ENCODE assay signal across 16 cellular contexts in genomic region chr7:107014381-107015023, GRCh38. TPM values are rescaled to one million over a fixed set of nuclear protein-coding genes. Genes with fewer than 3 reads are reported as not detected.
A peak's percentile ranks its signal among the peaks of the same experiment; 100 is the strongest.
DNase-seq lines count a peak whose midpoint lies in the region; ATAC-seq and TF ChIP-seq lines count a peak whose summit lies in the region.
"Had no signal": no experiment of that assay in that cellular context is flagged by ENCODE, and none has a peak within 500 bp of the region (broad histone marks: within the 10 kb centered on the region; RNA-seq: fewer than 3 reads in every experiment).

No MANE protein-coding gene starts in this region.

- no peaks in the 10 kb centered on the region for H3K36me3 ChIP-seq in adipocyte (ENCODE audit: control insufficient read depth, insufficient read depth, low read length, severe bottlenecking)
- H3K36me3 ChIP-seq: BLaER1 had no signal

- intact Hi-C loops in left cardiac atrium (cut with DNase I), result no loop called here

- H3K4me1 ChIP-seq in adipocyte (ENCODE audit: control insufficient read depth, insufficient read depth, low read length), result peaks cover 10% of the 10 kb centered on the region
- H3K4me1 ChIP-seq: BLaER1 had no signal

- H3K9me3 ChIP-seq in adipocyte (ENCODE audit: control insufficient read depth, low read length), result no peaks in the 10 kb centered on the region
- H3K9me3 ChIP-seq: BLaER1 had no signal

- TF ChIP-seq CTCF in AG10803 (conservative IDR thresholded peaks at IDR 0.05; ENCODE audit: low read length), result no peak

- H3K27me3 ChIP-seq in adipocyte (replicated peaks; ENCODE audit: control insufficient read depth, insufficient read depth, low read length), result no peaks in the 10 kb centered on the region
- H3K27me3 ChIP-seq: BLaER1 had no signal

- DNase-seq in AG10803 (ENCODE audit: low read depth) (peak; percentile 20), HT1080 (ENCODE audit: low read depth) (peak; percentile 46), adipocyte (ENCODE audit: low read depth) (no peak), left cardiac atrium (no peak), Kasumi-1 (lab: John Stamatoyannopoulos, UW) (no peak), islet precursor cell (no peak)
- DNase-seq: activated naive CD4-positive, alpha-beta T cell; cerebellar nuclear complex; GDM1; KBM-7; naive thymus-derived CD8-positive, alpha-beta T cell; NCI-H2227 treated with DMSO at 0.1 percent for 48 hours; SHP77 had no signal

- ATAC-seq in left cardiac atrium (peak; percentile 87 to 96), HG02571 (IDR thresholded peaks at IDR 0.05; ENCODE audit: unreplicated experiment) (no peak), HG03095 (IDR thresholded peaks at IDR 0.05; ENCODE audit: unreplicated experiment) (no peak)
- ATAC-seq: naive thymus-derived CD8-positive, alpha-beta T cell had no signal

- H3K4me3 ChIP-seq in AG10803 (ENCODE audit: low read length) (no peak overlapping the region), adipocyte (ENCODE audit: low read length) (peak overlapping the region; percentile 51)
- H3K4me3 ChIP-seq: BLaER1 had no signal

- no peak overlapping the region for H3K9ac ChIP-seq in adipocyte (ENCODE audit: low read length)
- H3K9ac ChIP-seq: BLaER1 had no signal

RNA-seq across cellular contexts. Expression of gene PRKAR2B, which starts 30.0 kb away (rescaled TPM):
- 11.8 and 14.7 TPM in 2 replicates for total RNA-seq in HT1080 (2014; rRNA removed; shearing (Covaris generic))
- 10.1 and 11.0 TPM in 2 replicates for polyA plus RNA-seq in HT1080 (2015; cell fraction: cytosol; rRNA removed)
- 4.2 and 5.3 TPM in 2 replicates for polyA plus RNA-seq in HT1080 (2015; cell fraction: nucleus; rRNA removed)
- total RNA-seq in left cardiac atrium, result 10 to 100 TPM; 52.2 to 78.2 TPM

Comparison
In these comparisons a context has a peak if more than half of its experiments do, and no peak if none do; other contexts are left out.
1. DNase-seq: peak in AG10803 (single experiment) and HT1080 (single experiment); none in adipocyte (single experiment), left cardiac atrium (single experiment), Kasumi-1 (0 of 2) and islet precursor cell (single experiment).
2. ATAC-seq: peak in left cardiac atrium (2 of 2); none in HG02571 (single experiment) and HG03095 (single experiment).